Comparison of ENCODE assay signal across 21 cellular contexts in the genomic region with DNA sequence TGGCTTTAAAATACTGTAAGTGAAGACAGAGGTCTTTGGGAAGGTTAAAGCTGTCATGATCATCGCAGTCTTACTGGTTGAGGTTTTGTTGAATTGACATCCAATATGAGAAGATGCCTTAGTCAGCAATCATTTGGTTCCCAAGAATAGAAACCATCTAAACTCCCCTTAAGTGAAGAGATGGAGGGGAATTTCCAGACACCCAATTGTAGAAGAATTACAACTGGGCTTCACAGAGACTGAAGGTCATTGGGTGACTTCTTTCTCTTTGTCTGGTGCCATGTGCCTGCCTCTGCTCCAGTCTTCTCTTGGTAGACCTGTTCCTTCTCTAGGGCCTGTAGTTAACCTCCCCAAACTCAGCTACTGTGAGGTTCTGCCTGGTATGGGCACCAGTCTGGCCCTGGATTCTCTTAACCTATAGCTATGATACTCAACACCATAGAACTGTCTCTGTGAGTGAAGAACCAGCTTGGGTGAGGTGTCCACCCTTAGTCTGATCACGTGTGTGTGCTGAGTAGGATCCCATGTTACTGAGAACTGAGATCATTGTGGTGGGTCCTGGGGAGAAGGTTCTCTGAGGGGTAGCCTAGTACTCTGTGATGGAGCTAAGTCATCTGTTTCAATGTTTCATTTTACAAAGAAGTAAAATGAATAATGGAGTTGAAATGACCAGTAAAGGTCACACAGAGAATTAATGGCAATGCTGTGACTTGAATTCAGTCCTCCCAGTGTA.
DNase-seq lines count a peak whose midpoint lies in the region; ATAC-seq and TF ChIP-seq lines count a peak whose summit lies in the region.
"Had no signal": no experiment of that assay in that cellular context is flagged by ENCODE, and none has a peak within 500 bp of the region (broad histone marks: within the 10 kb centered on the region; RNA-seq: fewer than 3 reads in every experiment).

No MANE protein-coding gene starts in this region.

- TF ChIP-seq CTCF in GM06990 (IDR thresholded peaks at IDR 0.05; ENCODE audit: insufficient read depth, low read length, poor library complexity, severe bottlenecking) (no peak), GM23338 (conservative IDR thresholded peaks at IDR 0.05; ENCODE audit: low read depth in 2 of 2) (no peak), sigmoid colon (IDR thresholded peaks at IDR 0.05) (no peak), prostate gland (IDR thresholded peaks at IDR 0.05) (no peak)

- H3K9me3 ChIP-seq in sigmoid colon: no peaks in the 10 kb centered on the region
- no peaks in the 10 kb centered on the region for H3K9me3 ChIP-seq in prostate gland
- H3K9me3 ChIP-seq: lower lobe of right lung, neutrophil had no signal

- H3K9me3 Mint-ChIP-seq in GM23338: no peaks in the 10 kb centered on the region
- no peaks in the 10 kb centered on the region for H3K9me3 Mint-ChIP-seq in activated T-helper 17 cell treated with anti-CD3 and anti-CD28 coated beads, Interleukin-2, amount 50 U/mL, for 72 hours
- H3K9me3 Mint-ChIP-seq: activated naive CD4-positive, alpha-beta T cell treated with anti-CD3 and anti-CD28 coated beads for 36 hours; CD4-positive, CD25-positive, alpha-beta regulatory T cell had no signal

- H3K4me3 ChIP-seq in GM06990 (replicated peaks; ENCODE audit: low read depth, low read length) (no peak overlapping the region), GM23338 (no peak overlapping the region), sigmoid colon (no peak overlapping the region), prostate gland (no peak overlapping the region)
- H3K4me3 ChIP-seq: lower lobe of right lung had no signal

- H3K36me3 Mint-ChIP-seq in GM23338 (ENCODE audit: low read depth): no peaks in the 10 kb centered on the region
- H3K36me3 Mint-ChIP-seq in activated T-helper 17 cell treated with anti-CD3 and anti-CD28 coated beads, Interleukin-2, amount 50 U/mL, for 72 hours (ENCODE audit: low read depth): no peaks in the 10 kb centered on the region
- H3K36me3 Mint-ChIP-seq: CD4-positive, CD25-positive, alpha-beta regulatory T cell had no signal

- no peak overlapping the region for H3K4me3 Mint-ChIP-seq in GM23338
- no peak overlapping the region for H3K4me3 Mint-ChIP-seq in activated T-helper 17 cell treated with anti-CD3 and anti-CD28 coated beads, Interleukin-2, amount 50 U/mL, for 72 hours
- H3K4me3 Mint-ChIP-seq: activated naive CD4-positive, alpha-beta T cell treated with anti-CD3 and anti-CD28 coated beads for 36 hours; CD4-positive, CD25-positive, alpha-beta regulatory T cell had no signal

- ATAC-seq in GM23338 (no peak), SK-N-SH treated with all-trans-retinoic acid at 6 μM for 48 hours (no peak)
- ATAC-seq in activated T-helper 17 cell treated with anti-CD3 and anti-CD28 coated beads, Interleukin-2, amount 50 U/mL, for 72 hours (replicated peaks): peak; percentile 41
- ATAC-seq: lower lobe of right lung had no signal

- H3F3A ChIP-seq in GM23338 (replicated peaks; ENCODE audit: low read depth): no peaks in the 10 kb centered on the region

- H3K4me2 ChIP-seq in GM23338: no peak overlapping the region

- no peak for TF ChIP-seq EP300 in sigmoid colon (IDR thresholded peaks at IDR 0.05)

- 0 out of 2 replicates have a peak overlapping the region, but pooled peaks have one; percentile 20 for H3K27ac Mint-ChIP-seq in GM23338
- no peak overlapping the region for H3K27ac Mint-ChIP-seq in activated T-helper 17 cell treated with anti-CD3 and anti-CD28 coated beads, Interleukin-2, amount 50 U/mL, for 72 hours
- H3K27ac Mint-ChIP-seq: activated naive CD4-positive, alpha-beta T cell treated with anti-CD3 and anti-CD28 coated beads for 36 hours had no signal

- H3K27ac ChIP-seq in GM23338 (ENCODE audit: low read depth) (no peak overlapping the region), sigmoid colon (peak overlapping the region; percentile 62 to 91 (median 78)), prostate gland (no peak overlapping the region)
- H3K27ac ChIP-seq: lower lobe of right lung, neutrophil had no signal

- no peaks in the 10 kb centered on the region for H3K4me1 ChIP-seq in GM23338 (ENCODE audit: insufficient read depth)
- H3K4me1 ChIP-seq in sigmoid colon: peaks cover 0 to 64% (median 52%) of the 10 kb centered on the region in 4 donors
- H3K4me1 ChIP-seq in prostate gland (replicated peaks): no peaks in the 10 kb centered on the region
- H3K4me1 ChIP-seq: lower lobe of right lung had no signal

- 0 out of 2 replicates have a peak, but pooled peaks cover 9% of the 10 kb centered on the region for H3K9me2 ChIP-seq in GM23338 (ENCODE audit: insufficient read depth)

- H2AFZ ChIP-seq in GM23338: no peak overlapping the region

- no peaks in the 10 kb centered on the region for H4K20me1 ChIP-seq in GM23338 (replicated peaks; ENCODE audit: insufficient read depth)

- no peaks in the 10 kb centered on the region for H3K27me3 Mint-ChIP-seq in GM23338 (ENCODE audit: insufficient read depth, low read depth, poor library complexity)
- H3K27me3 Mint-ChIP-seq in activated T-helper 17 cell treated with anti-CD3 and anti-CD28 coated beads, Interleukin-2, amount 50 U/mL, for 72 hours: no peaks in the 10 kb centered on the region

- WGBS in sigmoid colon, 2 donors: 80 to 90% methylated on average over 2 of the region's 2 CpGs
- 94% methylated on average over 2 of the region's 2 CpGs for WGBS in prostate gland

- H3K27me3 ChIP-seq in GM06990 (replicated peaks; ENCODE audit: control insufficient read depth, insufficient read depth, low read length) (no peaks in the 10 kb centered on the region), GM23338 (ENCODE audit: insufficient read depth) (no peaks in the 10 kb centered on the region), sigmoid colon (no peaks in the 10 kb centered on the region), prostate gland (replicated peaks; ENCODE audit: insufficient read depth) (no peaks in the 10 kb centered on the region)

- H3K36me3 ChIP-seq in GM06990 (ENCODE audit: control insufficient read depth, insufficient read depth, low read length) (no peaks in the 10 kb centered on the region), GM23338 (ENCODE audit: insufficient read depth) (no peaks in the 10 kb centered on the region), sigmoid colon (no peaks in the 10 kb centered on the region), prostate gland (no peaks in the 10 kb centered on the region)
- H3K36me3 ChIP-seq: lower lobe of right lung, neutrophil had no signal

- no peaks in the 10 kb centered on the region for H3K79me2 ChIP-seq in GM23338 (replicated peaks; ENCODE audit: insufficient read depth)

- no peak for TF ChIP-seq POLR2A in sigmoid colon (IDR thresholded peaks at IDR 0.05)
- TF ChIP-seq POLR2A in prostate gland (IDR thresholded peaks at IDR 0.05): no peak

- peaks cover 3% of the 10 kb centered on the region; the same call in 2 of the 3 replicates for H3K4me1 Mint-ChIP-seq in GM23338
- H3K4me1 Mint-ChIP-seq in activated T-helper 17 cell treated with anti-CD3 and anti-CD28 coated beads, Interleukin-2, amount 50 U/mL, for 72 hours: no peaks in the 10 kb centered on the region

- DNase-seq in GM06990 (ENCODE audit: extremely low read depth, insufficient read length): peak; percentile 21
- DNase-seq in GM23338 (ENCODE audit: low spot score): no peak
- DNase-seq in sigmoid colon: no peak
- no peak for DNase-seq in SKM-1 treated with dmso at 0.1 percent for 144 hours (lab: John Stamatoyannopoulos, UW; ENCODE audit: unreplicated experiment)
- no peak for DNase-seq in prostate gland (ENCODE audit: low spot score)
- DNase-seq in NCI-H1105 (lab: John Stamatoyannopoulos, UW): no peak
- DNase-seq: activated CD4-positive, alpha-beta T cell treated with anti-CD3 and anti-CD28 coated beads for 1 hour; activated CD8-positive, alpha-beta memory T cell treated with anti-CD3 and anti-CD28 coated beads, Interleukin-2, amount 50 U/mL, for 4 hours; activated naive CD4-positive, alpha-beta T cell treated with anti-CD3 and anti-CD28 coated beads for 36 hours; anterior cingulate cortex; CD4-positive, CD25-positive, alpha-beta regulatory T cell; central memory CD4-positive, alpha-beta T cell; DMS 273 treated with DMSO at 0.1 percent for 48 hours; hypothalamus; lower lobe of right lung; NCI-H1436; NCI-H69; stimulated activated CD8-positive, alpha-beta memory T cell treated with anti-CD3 and anti-CD28 coated beads, Interleukin-4, amount 100 ng/mL, for 48 hours had no signal

- intact Hi-C loops in sigmoid colon (cut with DNase I): no loop called here
- intact Hi-C loops in prostate gland (cut with DNase I): no loop called here

TF ChIP-seq in GM23338, 12 proteins besides CTCF, POLR2A, EP300 and RAD21 (continues in another document):
- TF ChIP-seq, protein P1, sequence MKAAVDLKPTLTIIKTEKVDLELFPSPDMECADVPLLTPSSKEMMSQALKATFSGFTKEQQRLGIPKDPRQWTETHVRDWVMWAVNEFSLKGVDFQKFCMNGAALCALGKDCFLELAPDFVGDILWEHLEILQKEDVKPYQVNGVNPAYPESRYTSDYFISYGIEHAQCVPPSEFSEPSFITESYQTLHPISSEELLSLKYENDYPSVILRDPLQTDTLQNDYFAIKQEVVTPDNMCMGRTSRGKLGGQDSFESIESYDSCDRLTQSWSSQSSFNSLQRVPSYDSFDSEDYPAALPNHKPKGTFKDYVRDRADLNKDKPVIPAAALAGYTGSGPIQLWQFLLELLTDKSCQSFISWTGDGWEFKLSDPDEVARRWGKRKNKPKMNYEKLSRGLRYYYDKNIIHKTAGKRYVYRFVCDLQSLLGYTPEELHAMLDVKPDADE (IDR thresholded peaks at IDR 0.05): no peak
- no peak for TF ChIP-seq POLR2AphosphoS5 (IDR thresholded peaks at IDR 0.05; ENCODE audit: low read depth)
- no peak for TF ChIP-seq NANOG (IDR thresholded peaks at IDR 0.05; ENCODE audit: borderline replicate concordance)
- no peak for TF ChIP-seq ZNF114 (CRISPR knock-in tag; IDR thresholded peaks at IDR 0.05)
- TF ChIP-seq CREB1 (CRISPR knock-in tag; IDR thresholded peaks at IDR 0.05; ENCODE audit: low read depth): no peak
- TF ChIP-seq STAT1 (IDR thresholded peaks at IDR 0.05; ENCODE audit: unreplicated experiment): no peak

TF ChIP-seq in SK-N-SH treated with all-trans-retinoic acid at 6 μM for 48 hours, 23 proteins besides CTCF, POLR2A, EP300 and RAD21 (continues in another document):
- TF ChIP-seq ZFP30 (CRISPR knock-in tag; IDR thresholded peaks at IDR 0.05): no peak
- TF ChIP-seq SNAI2 (CRISPR knock-in tag; IDR thresholded peaks at IDR 0.05): no peak
- no peak for TF ChIP-seq PPARA (CRISPR knock-in tag; IDR thresholded peaks at IDR 0.05; ENCODE audit: borderline replicate concordance)
- no peak for TF ChIP-seq ESRRG (CRISPR knock-in tag; IDR thresholded peaks at IDR 0.05)
- TF ChIP-seq ARNTL (CRISPR knock-in tag; IDR thresholded peaks at IDR 0.05; ENCODE audit: borderline replicate concordance, low read depth): no peak
- no peak for TF ChIP-seq ZNF70 (CRISPR knock-in tag; IDR thresholded peaks at IDR 0.05)
- no peak for TF ChIP-seq RARB (CRISPR knock-in tag; IDR thresholded peaks at IDR 0.05)
- TF ChIP-seq CSDC2 (CRISPR knock-in tag; IDR thresholded peaks at IDR 0.05): no peak
- no peak for TF ChIP-seq OSR1 (CRISPR knock-in tag; IDR thresholded peaks at IDR 0.05)
- TF ChIP-seq ISL1 (CRISPR knock-in tag; IDR thresholded peaks at IDR 0.05): no peak
- no peak for TF ChIP-seq TOX (CRISPR knock-in tag; IDR thresholded peaks at IDR 0.05; ENCODE audit: borderline replicate concordance)
- no peak for TF ChIP-seq ZNF565 (CRISPR knock-in tag; conservative IDR thresholded peaks at IDR 0.05; ENCODE audit: low read depth)

Comparison
In these comparisons a context has a peak if more than half of its experiments do, and no peak if none do; other contexts are left out.
1. H3K27ac ChIP-seq: peak in sigmoid colon (4 of 4); none in GM23338 (single experiment) and prostate gland (0 of 2).